ENCODE assay signal across 10 cellular contexts in genomic region chr4:80492761-80493160, GRCh38.
A peak's percentile ranks its signal among the peaks of the same experiment; 100 is the strongest.
DNase-seq lines count a peak whose midpoint lies in the region; ATAC-seq, FAIRE-seq and TF ChIP-seq lines count a peak whose summit lies in the region.
"Had no signal": no experiment of that assay in that cellular context is flagged by ENCODE, and none has a peak within 500 bp of the region (broad histone marks: within the 10 kb centered on the region; RNA-seq: fewer than 3 reads in every experiment).

No MANE protein-coding gene starts in this region.

- FAIRE-seq in keratinocyte (lab: Jason Lieb, UNC), result no peak

- H3K9me1 ChIP-seq in keratinocyte (ENCODE audit: control insufficient read depth, extremely low read depth, insufficient read depth, low read length), result no peaks in the 10 kb centered on the region

- no peaks in the 10 kb centered on the region for H4K20me1 ChIP-seq in keratinocyte (ENCODE audit: control insufficient read depth, extremely low read depth, insufficient read depth, low read length)

- H3K27me3 ChIP-seq in keratinocyte (ENCODE audit: control insufficient read depth, extremely low read depth, insufficient read depth, low read length), result no peaks in the 10 kb centered on the region
- H3K27me3 ChIP-seq: cardiac muscle cell had no signal

- DNase-seq in DMS153 (lab: John Stamatoyannopoulos, UW) (peak; percentile 81), keratinocyte (ENCODE audit: low read depth, low spot score) (no peak), hippocampal formation (lab: John Stamatoyannopoulos, UW) (no peak), NOMO-1 (lab: John Stamatoyannopoulos, UW; ENCODE audit: unreplicated experiment in 2 of 2) (no peak), C1 segment of cervical spinal cord (lab: John Stamatoyannopoulos, UW) (no peak)
- DNase-seq in activated CD4-positive, alpha-beta T cell treated with anti-CD3 and anti-CD28 coated beads, Interleukin-2, amount 50 U/mL, for 4 hours, result peak; percentile 9 to 21

- H3K4me1 ChIP-seq in keratinocyte (ENCODE audit: control insufficient read depth, extremely low read depth, insufficient read depth, low read length), result no peaks in the 10 kb centered on the region

- H3K27ac ChIP-seq in keratinocyte (ENCODE audit: control insufficient read depth, insufficient read depth, low read length), result no peak overlapping the region
- H3K27ac ChIP-seq: cardiac muscle cell had no signal

- H3K9ac ChIP-seq in keratinocyte (ENCODE audit: control insufficient read depth, extremely low read depth, insufficient read depth, low read length), result no peak overlapping the region

- no peaks in the 10 kb centered on the region for H3K36me3 ChIP-seq in keratinocyte (ENCODE audit: control insufficient read depth in 2 of 2, extremely low read depth in 1 of 2, insufficient read depth in 2 of 2, low read length in 2 of 2)
- H3K36me3 ChIP-seq: cardiac muscle cell had no signal

- peak overlapping the region; percentile 42 for H2AFZ ChIP-seq in keratinocyte (ENCODE audit: control insufficient read depth, low read length)

- H3K4me2 ChIP-seq in keratinocyte (ENCODE audit: control insufficient read depth, extremely low read depth, insufficient read depth, low read depth, low read length), result no peak overlapping the region

- no peak overlapping the region for H3K4me3 ChIP-seq in keratinocyte (ENCODE audit: control insufficient read depth in 2 of 3, extremely low read depth in 1 of 3, insufficient read depth in 2 of 3, low read depth in 1 of 3, low read length in 3 of 3)
- H3K4me3 ChIP-seq: cardiac muscle cell had no signal

- H3K9me3 ChIP-seq in keratinocyte (ENCODE audit: control insufficient read depth, low read depth, low read length), result no peaks in the 10 kb centered on the region

- H3K79me2 ChIP-seq in keratinocyte (ENCODE audit: control insufficient read depth, insufficient read depth, low read length), result no peaks in the 10 kb centered on the region

- peak; percentile 52 for ATAC-seq in HG03442 (IDR thresholded peaks at IDR 0.05; ENCODE audit: unreplicated experiment)
- no peak for ATAC-seq in HG03095 (IDR thresholded peaks at IDR 0.05; ENCODE audit: unreplicated experiment)
- ATAC-seq: left lobe of liver had no signal

- no peak for TF ChIP-seq CTCF in keratinocyte (optimal IDR thresholded peaks at IDR 0.05 in 1 of 3, IDR thresholded peaks at IDR 0.05 in 1 of 3, conservative IDR thresholded peaks at IDR 0.05 in 1 of 3; ENCODE audit: extremely low read depth in 1 of 3, insufficient read depth in 2 of 3, low read length in 3 of 3)

- dilution Hi-C loops in keratinocyte (cut with MboI; ENCODE audit: extremely low pct_ligation_motif_present, low sequenced_read_pairs), result no loop called here

Comparison
In these comparisons a context has a peak if more than half of its experiments do, and no peak if none do; other contexts are left out.
1. DNase-seq: peak in DMS153 (single experiment) and activated CD4-positive, alpha-beta T cell treated with anti-CD3 and anti-CD28 coated beads, Interleukin-2, amount 50 U/mL, for 4 hours (2 of 2); none in keratinocyte (single experiment), hippocampal formation (0 of 2), NOMO-1 (0 of 2) and C1 segment of cervical spinal cord (0 of 14).